18 cellular contexts compared by ENCODE assay signal in the genomic region with DNA sequence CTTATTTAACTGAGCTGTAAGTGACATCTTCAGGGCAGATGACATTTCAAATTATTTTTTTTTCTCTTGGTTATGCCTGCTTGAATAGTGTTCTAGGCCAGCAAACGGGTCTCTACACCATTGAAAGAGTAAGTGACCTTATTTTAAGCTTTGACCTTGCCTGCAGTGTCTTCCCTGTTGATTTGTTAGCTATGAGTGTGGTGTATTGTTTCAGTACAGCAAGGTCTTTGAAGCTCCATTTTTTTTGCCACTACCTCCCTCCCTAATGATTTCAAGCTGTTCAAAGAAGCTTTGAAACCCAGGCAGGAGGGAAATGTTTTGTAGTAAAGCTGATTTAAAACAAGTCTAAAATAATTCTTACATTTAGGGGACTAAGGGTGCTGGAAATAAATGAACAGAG.
"Had no signal": no experiment of that assay in that cellular context is flagged by ENCODE, and none has a peak within 500 bp of the region (broad histone marks: within the 10 kb centered on the region; RNA-seq: fewer than 3 reads in every experiment).

No MANE protein-coding gene starts in this region.

- DNase-seq: central memory CD4-positive, alpha-beta T cell; effector CD4-positive, alpha-beta T cell; endodermal cell; glutamatergic neuron; islet precursor cell; left ventricle myocardium superior; mesenchymal stem cell; naive B cell; ovary; sigmoid colon; stimulated activated CD4-positive, alpha-beta T cell treated with anti-CD3 and anti-CD28 coated beads, Interleukin-12 subunit alpha, Interleukin-12 subunit beta, amount 100 ng/mL, for 4 hours; stimulated activated naive CD4-positive, alpha-beta T cell treated with Interleukin-2 at 50 U/mL for 16 hours; trophoblast cell had no signal

- H3K4me3 ChIP-seq: coronary artery, gastroesophageal sphincter, lung, ovary, sigmoid colon, skin epidermis had no signal

- H3K36me3 ChIP-seq: gastroesophageal sphincter, ovary, sigmoid colon had no signal

- ATAC-seq: esophagus mucosa, gastroesophageal sphincter, left ventricle myocardium superior had no signal

- H3K9me3 ChIP-seq: gastroesophageal sphincter, ovary, sigmoid colon had no signal

- H3K4me1 ChIP-seq: gastroesophageal sphincter, sigmoid colon had no signal

- H3K27ac ChIP-seq: coronary artery, gastroesophageal sphincter, ovary, sigmoid colon, skin epidermis had no signal

- H3K27me3 ChIP-seq: gastroesophageal sphincter, ovary, sigmoid colon had no signal
